Comparison of ENCODE assay signal across 16 cellular contexts in genomic region chr1:2398871-2399270, GRCh38.
"Had no signal": no experiment of that assay in that cellular context is flagged by ENCODE, and none has a peak within 500 bp of the region (broad histone marks: within the 10 kb centered on the region; RNA-seq: fewer than 3 reads in every experiment).

No MANE protein-coding gene starts in this region.

- DNase-seq: activated CD4-positive, alpha-beta memory T cell treated with anti-CD3 and anti-CD28 coated beads, Interleukin-2, amount 10 ng/mL, durations not matched to agents 7 days and 5 days; activated CD4-positive, CD25-positive, alpha-beta regulatory T cell treated with anti-CD3 and anti-CD28 coated beads, Interleukin-2, amount 50 U/mL, for 72 hours; activated CD8-positive, alpha-beta memory T cell treated with anti-CD3 and anti-CD28 coated beads, Interleukin-2, amount 50 U/mL, for 4 hours; activated naive CD4-positive, alpha-beta T cell treated with anti-CD3 and anti-CD28 coated beads for 36 hours; amygdala; body of pancreas; central memory CD4-positive, alpha-beta T cell; esophagus squamous epithelium; left ventricle myocardium superior; sigmoid colon; spleen; thyroid gland had no signal

- H3K27me3 ChIP-seq: body of pancreas, esophagus squamous epithelium, hepatocyte, sigmoid colon, spleen, thyroid gland had no signal

- H3K9me3 ChIP-seq: body of pancreas, esophagus squamous epithelium, sigmoid colon, spleen, thyroid gland had no signal

- ATAC-seq: body of pancreas, left ventricle myocardium superior had no signal

- H3K27ac ChIP-seq: body of pancreas, coronary artery, hepatocyte, parathyroid adenoma, sigmoid colon, spleen had no signal

- H3K4me3 ChIP-seq: body of pancreas, coronary artery, esophagus squamous epithelium, hepatocyte, sigmoid colon, spleen, thyroid gland had no signal

- H3K4me1 ChIP-seq: parathyroid adenoma had no signal

- H3K4me3 Mint-ChIP-seq: activated CD4-positive, alpha-beta memory T cell treated with anti-CD3 and anti-CD28 coated beads, Interleukin-2, amount 10 ng/mL, durations not matched to agents 7 days and 5 days; activated naive CD4-positive, alpha-beta T cell treated with anti-CD3 and anti-CD28 coated beads for 36 hours; memory B cell had no signal

- H3K27ac Mint-ChIP-seq: activated CD4-positive, alpha-beta memory T cell treated with anti-CD3 and anti-CD28 coated beads, Interleukin-2, amount 10 ng/mL, durations not matched to agents 7 days and 5 days; memory B cell had no signal

- H3K9me3 Mint-ChIP-seq: activated CD4-positive, alpha-beta memory T cell treated with anti-CD3 and anti-CD28 coated beads, Interleukin-2, amount 10 ng/mL, durations not matched to agents 7 days and 5 days; activated naive CD4-positive, alpha-beta T cell treated with anti-CD3 and anti-CD28 coated beads for 36 hours; memory B cell had no signal

- H3K27me3 Mint-ChIP-seq: activated CD4-positive, alpha-beta memory T cell treated with anti-CD3 and anti-CD28 coated beads, Interleukin-2, amount 10 ng/mL, durations not matched to agents 7 days and 5 days; memory B cell had no signal
